ENCODE assay signal across 1 cellular context in genomic region chr7:127957886-127958285, GRCh38.
TF ChIP-seq lines count a peak whose summit lies in the region.

No MANE protein-coding gene starts in this region.

TF ChIP-seq in GM23338, 12 proteins besides CTCF, POLR2A, EP300 and RAD21 (continued from another document):
- TF ChIP-seq, protein P1, sequence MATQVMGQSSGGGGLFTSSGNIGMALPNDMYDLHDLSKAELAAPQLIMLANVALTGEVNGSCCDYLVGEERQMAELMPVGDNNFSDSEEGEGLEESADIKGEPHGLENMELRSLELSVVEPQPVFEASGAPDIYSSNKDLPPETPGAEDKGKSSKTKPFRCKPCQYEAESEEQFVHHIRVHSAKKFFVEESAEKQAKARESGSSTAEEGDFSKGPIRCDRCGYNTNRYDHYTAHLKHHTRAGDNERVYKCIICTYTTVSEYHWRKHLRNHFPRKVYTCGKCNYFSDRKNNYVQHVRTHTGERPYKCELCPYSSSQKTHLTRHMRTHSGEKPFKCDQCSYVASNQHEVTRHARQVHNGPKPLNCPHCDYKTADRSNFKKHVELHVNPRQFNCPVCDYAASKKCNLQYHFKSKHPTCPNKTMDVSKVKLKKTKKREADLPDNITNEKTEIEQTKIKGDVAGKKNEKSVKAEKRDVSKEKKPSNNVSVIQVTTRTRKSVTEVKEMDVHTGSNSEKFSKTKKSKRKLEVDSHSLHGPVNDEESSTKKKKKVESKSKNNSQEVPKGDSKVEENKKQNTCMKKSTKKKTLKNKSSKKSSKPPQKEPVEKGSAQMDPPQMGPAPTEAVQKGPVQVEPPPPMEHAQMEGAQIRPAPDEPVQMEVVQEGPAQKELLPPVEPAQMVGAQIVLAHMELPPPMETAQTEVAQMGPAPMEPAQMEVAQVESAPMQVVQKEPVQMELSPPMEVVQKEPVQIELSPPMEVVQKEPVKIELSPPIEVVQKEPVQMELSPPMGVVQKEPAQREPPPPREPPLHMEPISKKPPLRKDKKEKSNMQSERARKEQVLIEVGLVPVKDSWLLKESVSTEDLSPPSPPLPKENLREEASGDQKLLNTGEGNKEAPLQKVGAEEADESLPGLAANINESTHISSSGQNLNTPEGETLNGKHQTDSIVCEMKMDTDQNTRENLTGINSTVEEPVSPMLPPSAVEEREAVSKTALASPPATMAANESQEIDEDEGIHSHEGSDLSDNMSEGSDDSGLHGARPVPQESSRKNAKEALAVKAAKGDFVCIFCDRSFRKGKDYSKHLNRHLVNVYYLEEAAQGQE (IDR thresholded peaks at IDR 0.05; ENCODE audit: unreplicated experiment), result no peak
- TF ChIP-seq ZNF331 (CRISPR knock-in tag; IDR thresholded peaks at IDR 0.05; ENCODE audit: low read depth) (no peak), STAT1 (IDR thresholded peaks at IDR 0.05; ENCODE audit: unreplicated experiment) (no peak), ZNF114 (CRISPR knock-in tag; IDR thresholded peaks at IDR 0.05) (no peak), EZH2phosphoT487 (IDR thresholded peaks at IDR 0.05; ENCODE audit: unreplicated experiment) (no peak), POLR2AphosphoS5 (IDR thresholded peaks at IDR 0.05; ENCODE audit: low read depth) (no peak), NANOG (IDR thresholded peaks at IDR 0.05; ENCODE audit: borderline replicate concordance) (no peak), EZH2 (IDR thresholded peaks at IDR 0.05; ENCODE audit: low read depth, unreplicated experiment) (no peak)
- TF ChIP-seq, protein P2, sequence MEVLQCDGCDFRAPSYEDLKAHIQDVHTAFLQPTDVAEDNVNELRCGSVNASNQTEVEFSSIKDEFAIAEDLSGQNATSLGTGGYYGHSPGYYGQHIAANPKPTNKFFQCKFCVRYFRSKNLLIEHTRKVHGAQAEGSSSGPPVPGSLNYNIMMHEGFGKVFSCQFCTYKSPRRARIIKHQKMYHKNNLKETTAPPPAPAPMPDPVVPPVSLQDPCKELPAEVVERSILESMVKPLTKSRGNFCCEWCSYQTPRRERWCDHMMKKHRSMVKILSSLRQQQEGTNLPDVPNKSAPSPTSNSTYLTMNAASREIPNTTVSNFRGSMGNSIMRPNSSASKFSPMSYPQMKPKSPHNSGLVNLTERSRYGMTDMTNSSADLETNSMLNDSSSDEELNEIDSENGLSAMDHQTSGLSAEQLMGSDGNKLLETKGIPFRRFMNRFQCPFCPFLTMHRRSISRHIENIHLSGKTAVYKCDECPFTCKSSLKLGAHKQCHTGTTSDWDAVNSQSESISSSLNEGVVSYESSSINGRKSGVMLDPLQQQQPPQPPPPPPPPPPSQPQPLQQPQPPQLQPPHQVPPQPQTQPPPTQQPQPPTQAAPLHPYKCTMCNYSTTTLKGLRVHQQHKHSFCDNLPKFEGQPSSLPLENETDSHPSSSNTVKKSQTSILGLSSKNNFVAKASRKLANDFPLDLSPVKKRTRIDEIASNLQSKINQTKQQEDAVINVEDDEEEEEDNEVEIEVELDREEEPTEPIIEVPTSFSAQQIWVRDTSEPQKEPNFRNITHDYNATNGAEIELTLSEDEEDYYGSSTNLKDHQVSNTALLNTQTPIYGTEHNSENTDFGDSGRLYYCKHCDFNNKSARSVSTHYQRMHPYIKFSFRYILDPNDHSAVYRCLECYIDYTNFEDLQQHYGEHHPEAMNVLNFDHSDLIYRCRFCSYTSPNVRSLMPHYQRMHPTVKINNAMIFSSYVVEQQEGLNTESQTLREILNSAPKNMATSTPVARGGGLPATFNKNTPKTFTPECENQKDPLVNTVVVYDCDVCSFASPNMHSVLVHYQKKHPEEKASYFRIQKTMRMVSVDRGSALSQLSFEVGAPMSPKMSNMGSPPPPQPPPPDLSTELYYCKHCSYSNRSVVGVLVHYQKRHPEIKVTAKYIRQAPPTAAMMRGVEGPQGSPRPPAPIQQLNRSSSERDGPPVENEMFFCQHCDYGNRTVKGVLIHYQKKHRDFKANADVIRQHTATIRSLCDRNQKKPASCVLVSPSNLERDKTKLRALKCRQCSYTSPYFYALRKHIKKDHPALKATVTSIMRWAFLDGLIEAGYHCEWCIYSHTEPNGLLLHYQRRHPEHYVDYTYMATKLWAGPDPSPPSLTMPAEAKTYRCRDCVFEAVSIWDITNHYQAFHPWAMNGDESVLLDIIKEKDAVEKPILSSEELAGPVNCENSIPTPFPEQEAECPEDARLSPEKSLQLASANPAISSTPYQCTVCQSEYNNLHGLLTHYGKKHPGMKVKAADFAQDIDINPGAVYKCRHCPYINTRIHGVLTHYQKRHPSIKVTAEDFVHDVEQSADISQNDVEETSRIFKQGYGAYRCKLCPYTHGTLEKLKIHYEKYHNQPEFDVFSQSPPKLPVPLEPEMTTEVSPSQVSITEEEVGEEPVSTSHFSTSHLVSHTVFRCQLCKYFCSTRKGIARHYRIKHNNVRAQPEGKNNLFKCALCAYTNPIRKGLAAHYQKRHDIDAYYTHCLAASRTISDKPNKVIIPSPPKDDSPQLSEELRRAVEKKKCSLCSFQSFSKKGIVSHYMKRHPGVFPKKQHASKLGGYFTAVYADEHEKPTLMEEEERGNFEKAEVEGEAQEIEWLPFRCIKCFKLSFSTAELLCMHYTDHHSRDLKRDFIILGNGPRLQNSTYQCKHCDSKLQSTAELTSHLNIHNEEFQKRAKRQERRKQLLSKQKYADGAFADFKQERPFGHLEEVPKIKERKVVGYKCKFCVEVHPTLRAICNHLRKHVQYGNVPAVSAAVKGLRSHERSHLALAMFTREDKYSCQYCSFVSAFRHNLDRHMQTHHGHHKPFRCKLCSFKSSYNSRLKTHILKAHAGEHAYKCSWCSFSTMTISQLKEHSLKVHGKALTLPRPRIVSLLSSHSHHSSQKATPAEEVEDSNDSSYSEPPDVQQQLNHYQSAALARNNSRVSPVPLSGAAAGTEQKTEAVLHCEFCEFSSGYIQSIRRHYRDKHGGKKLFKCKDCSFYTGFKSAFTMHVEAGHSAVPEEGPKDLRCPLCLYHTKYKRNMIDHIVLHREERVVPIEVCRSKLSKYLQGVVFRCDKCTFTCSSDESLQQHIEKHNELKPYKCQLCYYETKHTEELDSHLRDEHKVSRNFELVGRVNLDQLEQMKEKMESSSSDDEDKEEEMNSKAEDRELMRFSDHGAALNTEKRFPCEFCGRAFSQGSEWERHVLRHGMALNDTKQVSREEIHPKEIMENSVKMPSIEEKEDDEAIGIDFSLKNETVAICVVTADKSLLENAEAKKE (CRISPR knock-in tag; IDR thresholded peaks at IDR 0.05), result no peak
- TF ChIP-seq, protein P3, sequence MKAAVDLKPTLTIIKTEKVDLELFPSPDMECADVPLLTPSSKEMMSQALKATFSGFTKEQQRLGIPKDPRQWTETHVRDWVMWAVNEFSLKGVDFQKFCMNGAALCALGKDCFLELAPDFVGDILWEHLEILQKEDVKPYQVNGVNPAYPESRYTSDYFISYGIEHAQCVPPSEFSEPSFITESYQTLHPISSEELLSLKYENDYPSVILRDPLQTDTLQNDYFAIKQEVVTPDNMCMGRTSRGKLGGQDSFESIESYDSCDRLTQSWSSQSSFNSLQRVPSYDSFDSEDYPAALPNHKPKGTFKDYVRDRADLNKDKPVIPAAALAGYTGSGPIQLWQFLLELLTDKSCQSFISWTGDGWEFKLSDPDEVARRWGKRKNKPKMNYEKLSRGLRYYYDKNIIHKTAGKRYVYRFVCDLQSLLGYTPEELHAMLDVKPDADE (IDR thresholded peaks at IDR 0.05), result no peak
